28 cellular contexts compared by ENCODE assay signal in genomic region chr10:129901389-129902045, GRCh38.
"Had no signal": no experiment of that assay in that cellular context is flagged by ENCODE, and none has a peak within 500 bp of the region (broad histone marks: within the 10 kb centered on the region; RNA-seq: fewer than 3 reads in every experiment).

No MANE protein-coding gene starts in this region.

- FAIRE-seq: astrocyte had no signal

- H3K27me3 ChIP-seq: brain microvascular endothelial cell had no signal

- H3K36me3 ChIP-seq: brain microvascular endothelial cell, gastroesophageal sphincter, spleen, suprapubic skin, tibial artery, upper lobe of right lung had no signal

- H3K4me3 ChIP-seq: gastroesophageal sphincter, spleen, suprapubic skin, tibial artery, upper lobe of right lung had no signal

- H3K9me3 ChIP-seq: gastroesophageal sphincter, spleen, suprapubic skin, tibial artery, upper lobe of right lung had no signal

- ATAC-seq: effector memory CD8-positive, alpha-beta T cell; gastroesophageal sphincter; left ventricle myocardium superior; right cardiac atrium had no signal

- H3K27ac ChIP-seq: brain microvascular endothelial cell, gastroesophageal sphincter, spleen, suprapubic skin, tibial artery, upper lobe of right lung had no signal

- H3K4me1 ChIP-seq: spleen, suprapubic skin, tibial artery had no signal

- DNase-seq: activated CD4-positive, alpha-beta memory T cell treated with anti-CD3 and anti-CD28 coated beads, Interleukin-2, amount 10 ng/mL, durations not matched to agents 7 days and 5 days; activated CD4-positive, alpha-beta T cell treated with anti-CD3 and anti-CD28 coated beads, Interleukin-2, amount 10 ng/mL, durations not matched to agents 7 days and 5 days; activated CD4-positive, CD25-positive, alpha-beta regulatory T cell treated with anti-CD3 and anti-CD28 coated beads, Interleukin-2, amount 50 U/mL, for 72 hours; activated CD8-positive, alpha-beta memory T cell treated with anti-CD3 and anti-CD28 coated beads, Interleukin-2, amount 50 U/mL, for 48 hours; activated gamma-delta T cell; activated naive CD4-positive, alpha-beta T cell treated with anti-CD3 and anti-CD28 coated beads, Interleukin-2, amount 10 ng/mL, durations not matched to agents 7 days and 5 days; activated T-cell treated with anti-CD3 and anti-CD28 coated beads, Interleukin-2, amount 50 U/mL, for 24 hours; amniotic stem cell; brain microvascular endothelial cell; caudate nucleus; cortex of kidney; effector memory CD8-positive, alpha-beta T cell; erythroblast; head of caudate nucleus; hippocampal formation; islet precursor cell; left ventricle myocardium superior; naive B cell; nephron progenitor cell; occipital lobe; right cardiac atrium; spleen; stimulated activated naive CD4-positive, alpha-beta T cell; tibial artery; upper lobe of right lung had no signal
